13 cellular contexts compared by ENCODE assay signal in genomic region chr5:110027527-110028322, GRCh38.
ATAC-seq and TF ChIP-seq lines count a peak whose summit lies in the region.
"Had no signal": no experiment of that assay in that cellular context is flagged by ENCODE, and none has a peak within 500 bp of the region (broad histone marks: within the 10 kb centered on the region; RNA-seq: fewer than 3 reads in every experiment).

No MANE protein-coding gene starts in this region.

- TF ChIP-seq CTCF in C4-2B (conservative IDR thresholded peaks at IDR 0.05) (no peak), liver (IDR thresholded peaks at IDR 0.05; ENCODE audit: low read depth, low read length, missing input control) (no peak)

- H3K36me3 Mint-ChIP-seq in activated T-helper 17 cell treated with anti-CD3 and anti-CD28 coated beads, Interleukin-2, amount 50 U/mL, for 72 hours (ENCODE audit: low read depth): no peaks in the 10 kb centered on the region
- H3K36me3 Mint-ChIP-seq: brain; stimulated activated naive B cell treated with anti-CD40 and anti-IgM and Interleukin-4, amounts not matched to agents 10 μg/mL and 1 μg/mL and 100 μg/mL, for 72 hours had no signal

- H3K36me3 ChIP-seq in liver (ENCODE audit: control insufficient read depth in 4 of 4, insufficient read depth in 3 of 4, low read depth in 1 of 4, low read length in 3 of 4): no peaks in the 10 kb centered on the region
- H3K36me3 ChIP-seq: MG63, Peyer's patch had no signal

- WGBS in liver: 22% methylated on average over 1 of the region's 1 CpG

- H3K27ac Mint-ChIP-seq in activated T-helper 17 cell treated with anti-CD3 and anti-CD28 coated beads, Interleukin-2, amount 50 U/mL, for 72 hours: peak overlapping the region; percentile 44
- H3K27ac Mint-ChIP-seq: stimulated activated naive B cell treated with anti-CD40 and anti-IgM and Interleukin-4, amounts not matched to agents 10 μg/mL and 1 μg/mL and 100 μg/mL, for 72 hours; T-helper 2 cell treated with Interferon-gamma antibody and Interleukin-4, amounts not matched to agents 5 μg/mL and 100 μg/mL, for 36 hours had no signal

- H3K27ac ChIP-seq in C4-2B: peak overlapping the region; percentile 39; the same call in 1 of the 2 replicates
- H3K27ac ChIP-seq in liver (ENCODE audit: low read depth in 1 of 2, low read length in 2 of 2): peak overlapping the region in 1 of 2 donors; percentile 17
- H3K27ac ChIP-seq: Peyer's patch had no signal

- H3K9ac ChIP-seq in liver (ENCODE audit: low read depth in 1 of 2, low read length in 2 of 2): no peak overlapping the region

- ATAC-seq in GM18868 (IDR thresholded peaks at IDR 0.05; ENCODE audit: unreplicated experiment) (peak; percentile 75), GM19397 (IDR thresholded peaks at IDR 0.05; ENCODE audit: unreplicated experiment) (no peak), GM18873 (IDR thresholded peaks at IDR 0.05; ENCODE audit: low FRiP score, unreplicated experiment) (no peak), HG03095 (IDR thresholded peaks at IDR 0.05; ENCODE audit: unreplicated experiment) (no peak)
- ATAC-seq in activated T-helper 17 cell treated with anti-CD3 and anti-CD28 coated beads, Interleukin-2, amount 50 U/mL, for 72 hours (replicated peaks): peak; percentile 78
- ATAC-seq: stimulated activated naive B cell treated with anti-CD40 and anti-IgM and Interleukin-4, amounts not matched to agents 10 μg/mL and 1 μg/mL and 100 μg/mL, for 72 hours had no signal

- H3K9me3 Mint-ChIP-seq in activated T-helper 17 cell treated with anti-CD3 and anti-CD28 coated beads, Interleukin-2, amount 50 U/mL, for 72 hours: no peaks in the 10 kb centered on the region
- H3K9me3 Mint-ChIP-seq: T-helper 2 cell treated with Interferon-gamma antibody and Interleukin-4, amounts not matched to agents 5 μg/mL and 100 μg/mL, for 36 hours had no signal

- H3K4me1 Mint-ChIP-seq in activated T-helper 17 cell treated with anti-CD3 and anti-CD28 coated beads, Interleukin-2, amount 50 U/mL, for 72 hours: no peaks in the 10 kb centered on the region
- H3K4me1 Mint-ChIP-seq: stimulated activated naive B cell treated with anti-CD40 and anti-IgM and Interleukin-4, amounts not matched to agents 10 μg/mL and 1 μg/mL and 100 μg/mL, for 72 hours had no signal

- peaks cover 0 to 9% (median 0%) of the 10 kb centered on the region in 4 donors for H3K4me1 ChIP-seq in liver (ENCODE audit: control insufficient read depth in 4 of 4, insufficient read depth in 4 of 4, low read length in 3 of 4)
- H3K4me1 ChIP-seq: Peyer's patch had no signal

- H3K27me3 ChIP-seq in liver (ENCODE audit: control insufficient read depth in 4 of 4, insufficient read depth in 4 of 4, low read length in 3 of 4): no peaks in the 10 kb centered on the region
- H3K27me3 ChIP-seq: MG63, Peyer's patch had no signal

- H3K9me3 ChIP-seq in liver (ENCODE audit: control insufficient read depth in 4 of 4, low read length in 3 of 4): no peaks in the 10 kb centered on the region
- H3K9me3 ChIP-seq: MG63, Peyer's patch had no signal

- H3K4me3 ChIP-seq in liver (ENCODE audit: low read depth in 1 of 3, low read length in 3 of 3): no peak overlapping the region
- H3K4me3 ChIP-seq: MG63, Peyer's patch had no signal

- H3K27me3 Mint-ChIP-seq in activated T-helper 17 cell treated with anti-CD3 and anti-CD28 coated beads, Interleukin-2, amount 50 U/mL, for 72 hours: no peaks in the 10 kb centered on the region
- H3K27me3 Mint-ChIP-seq: stimulated activated naive B cell treated with anti-CD40 and anti-IgM and Interleukin-4, amounts not matched to agents 10 μg/mL and 1 μg/mL and 100 μg/mL, for 72 hours had no signal

- peak; percentile 42 to 47 for TF ChIP-seq RAD21 in liver (IDR thresholded peaks at IDR 0.05)

- no peak overlapping the region for H3K4me3 Mint-ChIP-seq in activated T-helper 17 cell treated with anti-CD3 and anti-CD28 coated beads, Interleukin-2, amount 50 U/mL, for 72 hours
- H3K4me3 Mint-ChIP-seq: activated T-cell treated with anti-CD3 and anti-CD28 coated beads, Interleukin-2, amount 50 U/mL, for 4 hours; brain; stimulated activated naive B cell treated with anti-CD40 and anti-IgM and Interleukin-4, amounts not matched to agents 10 μg/mL and 1 μg/mL and 100 μg/mL, for 72 hours; T-helper 2 cell treated with Interferon-gamma antibody and Interleukin-4, amounts not matched to agents 5 μg/mL and 100 μg/mL, for 36 hours had no signal

TF ChIP-seq in liver, 16 proteins besides CTCF, POLR2A, EP300 and RAD21:
- no peak for TF ChIP-seq ZBTB33 (IDR thresholded peaks at IDR 0.05)
- no peak for TF ChIP-seq MAX (IDR thresholded peaks at IDR 0.05)
- TF ChIP-seq JUND (IDR thresholded peaks at IDR 0.05): no peak
- no peak for TF ChIP-seq TAF1 (conservative IDR thresholded peaks at IDR 0.05)
- no peak for TF ChIP-seq FOXA1 (IDR thresholded peaks at IDR 0.05)
- TF ChIP-seq EGR1 (IDR thresholded peaks at IDR 0.05; ENCODE audit: low read depth in 2 of 2): no peak
- TF ChIP-seq RXRA (IDR thresholded peaks at IDR 0.05): peak in 1 of 2 donors; percentile 35
- no peak for TF ChIP-seq NR2F2 (IDR thresholded peaks at IDR 0.05)
- TF ChIP-seq SP1 (IDR thresholded peaks at IDR 0.05): peak; percentile 37
- TF ChIP-seq HNF4A (conservative IDR thresholded peaks at IDR 0.05): peak in 1 of 2 donors; percentile 17
- TF ChIP-seq YY1 (IDR thresholded peaks at IDR 0.05): no peak

Comparison
In these comparisons a context has a peak if more than half of its experiments do, and no peak if none do; other contexts are left out.
1. ATAC-seq: peak in GM18868 (single experiment) and activated T-helper 17 cell treated with anti-CD3 and anti-CD28 coated beads, Interleukin-2, amount 50 U/mL, for 72 hours (single experiment); none in GM19397 (single experiment), GM18873 (single experiment) and HG03095 (single experiment).